ENCODE assay signal across 1 cellular context in genomic region chr17:4533522-4534502, GRCh38.
A peak's percentile ranks its signal among the peaks of the same experiment; 100 is the strongest.
TF ChIP-seq lines count a peak whose summit lies in the region.

No MANE protein-coding gene starts in this region.

TF ChIP-seq in HEK293, 187 proteins besides CTCF, POLR2A, EP300 and RAD21 (continued from another document):
- TF ChIP-seq, protein P1, sequence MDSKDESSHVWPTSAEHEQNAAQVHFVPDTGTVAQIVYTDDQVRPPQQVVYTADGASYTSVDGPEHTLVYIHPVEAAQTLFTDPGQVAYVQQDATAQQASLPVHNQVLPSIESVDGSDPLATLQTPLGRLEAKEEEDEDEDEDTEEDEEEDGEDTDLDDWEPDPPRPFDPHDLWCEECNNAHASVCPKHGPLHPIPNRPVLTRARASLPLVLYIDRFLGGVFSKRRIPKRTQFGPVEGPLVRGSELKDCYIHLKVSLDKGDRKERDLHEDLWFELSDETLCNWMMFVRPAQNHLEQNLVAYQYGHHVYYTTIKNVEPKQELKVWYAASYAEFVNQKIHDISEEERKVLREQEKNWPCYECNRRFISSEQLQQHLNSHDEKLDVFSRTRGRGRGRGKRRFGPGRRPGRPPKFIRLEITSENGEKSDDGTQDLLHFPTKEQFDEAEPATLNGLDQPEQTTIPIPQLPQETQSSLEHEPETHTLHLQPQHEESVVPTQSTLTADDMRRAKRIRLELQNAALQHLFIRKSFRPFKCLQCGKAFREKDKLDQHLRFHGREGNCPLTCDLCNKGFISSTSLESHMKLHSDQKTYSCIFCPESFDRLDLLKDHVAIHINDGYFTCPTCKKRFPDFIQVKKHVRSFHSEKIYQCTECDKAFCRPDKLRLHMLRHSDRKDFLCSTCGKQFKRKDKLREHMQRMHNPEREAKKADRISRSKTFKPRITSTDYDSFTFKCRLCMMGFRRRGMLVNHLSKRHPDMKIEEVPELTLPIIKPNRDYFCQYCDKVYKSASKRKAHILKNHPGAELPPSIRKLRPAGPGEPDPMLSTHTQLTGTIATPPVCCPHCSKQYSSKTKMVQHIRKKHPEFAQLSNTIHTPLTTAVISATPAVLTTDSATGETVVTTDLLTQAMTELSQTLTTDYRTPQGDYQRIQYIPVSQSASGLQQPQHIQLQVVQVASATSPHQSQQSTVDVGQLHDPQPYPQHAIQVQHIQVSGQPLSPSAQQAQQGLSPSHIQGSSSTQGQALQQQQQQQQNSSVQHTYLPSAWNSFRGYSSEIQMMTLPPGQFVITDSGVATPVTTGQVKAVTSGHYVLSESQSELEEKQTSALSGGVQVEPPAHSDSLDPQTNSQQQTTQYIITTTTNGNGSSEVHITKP (tag by site-specific recombination; IDR thresholded peaks at IDR 0.05), result peak; percentile 92
- TF ChIP-seq ZBTB17 (tag by site-specific recombination; IDR thresholded peaks at IDR 0.05), result peak; percentile 95
- TF ChIP-seq SP3 (tag by site-specific recombination; IDR thresholded peaks at IDR 0.05), result no peak
- TF ChIP-seq KLF1 (tag by site-specific recombination; IDR thresholded peaks at IDR 0.05), result 0 out of 2 replicates have a peak, but pooled peaks have one; percentile 13
- 0 out of 2 replicates have a peak, but pooled peaks have one; percentile 67 for TF ChIP-seq ZNF223 (tag by site-specific recombination; IDR thresholded peaks at IDR 0.05)
- TF ChIP-seq ZNF23 (tag by site-specific recombination; IDR thresholded peaks at IDR 0.05; ENCODE audit: borderline replicate concordance), result no peak
- no peak for TF ChIP-seq MEIS1 (CRISPR knock-in tag; IDR thresholded peaks at IDR 0.05; ENCODE audit: borderline replicate concordance)
- TF ChIP-seq, protein P2, sequence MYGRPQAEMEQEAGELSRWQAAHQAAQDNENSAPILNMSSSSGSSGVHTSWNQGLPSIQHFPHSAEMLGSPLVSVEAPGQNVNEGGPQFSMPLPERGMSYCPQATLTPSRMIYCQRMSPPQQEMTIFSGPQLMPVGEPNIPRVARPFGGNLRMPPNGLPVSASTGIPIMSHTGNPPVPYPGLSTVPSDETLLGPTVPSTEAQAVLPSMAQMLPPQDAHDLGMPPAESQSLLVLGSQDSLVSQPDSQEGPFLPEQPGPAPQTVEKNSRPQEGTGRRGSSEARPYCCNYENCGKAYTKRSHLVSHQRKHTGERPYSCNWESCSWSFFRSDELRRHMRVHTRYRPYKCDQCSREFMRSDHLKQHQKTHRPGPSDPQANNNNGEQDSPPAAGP (tag by site-specific recombination; IDR thresholded peaks at IDR 0.05), result 0 out of 2 replicates have a peak, but pooled peaks have one; percentile 11
- TF ChIP-seq ZNF555 (tag by site-specific recombination; conservative IDR thresholded peaks at IDR 0.05), result no peak
- no peak for TF ChIP-seq KLF7 (tag by site-specific recombination; IDR thresholded peaks at IDR 0.05; ENCODE audit: borderline replicate concordance)
- peak; percentile 70; the same call in 1 of the 2 replicates for TF ChIP-seq ZFP69B (tag by site-specific recombination; IDR thresholded peaks at IDR 0.05)
- no peak for TF ChIP-seq ZNF626 (tag by site-specific recombination; IDR thresholded peaks at IDR 0.05)
- no peak for TF ChIP-seq ZNF19 (tag by site-specific recombination; IDR thresholded peaks at IDR 0.05; ENCODE audit: low read depth)
- TF ChIP-seq ZBTB11 (tag by site-specific recombination; conservative IDR thresholded peaks at IDR 0.05; ENCODE audit: low read depth), result no peak
- no peak for TF ChIP-seq ZNF560 (tag by site-specific recombination; IDR thresholded peaks at IDR 0.05; ENCODE audit: borderline replicate concordance)
- no peak for TF ChIP-seq GLI4 (tag by site-specific recombination; IDR thresholded peaks at IDR 0.05)
- 0 out of 2 replicates have a peak, but pooled peaks have one; percentile 17 for TF ChIP-seq BCL11A (tag by site-specific recombination; IDR thresholded peaks at IDR 0.05; ENCODE audit: low read depth)
- TF ChIP-seq ZNF146 (tag by site-specific recombination; IDR thresholded peaks at IDR 0.05), result 0 out of 2 replicates have a peak, but pooled peaks have one; percentile 3
- no peak for TF ChIP-seq ZNF114 (tag by site-specific recombination; IDR thresholded peaks at IDR 0.05)
- no peak for TF ChIP-seq ZNF530 (tag by site-specific recombination; IDR thresholded peaks at IDR 0.05; ENCODE audit: low read depth)
- TF ChIP-seq OSR2 (tag by site-specific recombination; IDR thresholded peaks at IDR 0.05), result no peak
- TF ChIP-seq ZEB2 (tag by site-specific recombination; IDR thresholded peaks at IDR 0.05), result no peak
- TF ChIP-seq ZNF658 (tag by site-specific recombination; IDR thresholded peaks at IDR 0.05), result no peak
- TF ChIP-seq ZNF10 (tag by site-specific recombination; IDR thresholded peaks at IDR 0.05), result no peak
- TF ChIP-seq, protein P3, sequence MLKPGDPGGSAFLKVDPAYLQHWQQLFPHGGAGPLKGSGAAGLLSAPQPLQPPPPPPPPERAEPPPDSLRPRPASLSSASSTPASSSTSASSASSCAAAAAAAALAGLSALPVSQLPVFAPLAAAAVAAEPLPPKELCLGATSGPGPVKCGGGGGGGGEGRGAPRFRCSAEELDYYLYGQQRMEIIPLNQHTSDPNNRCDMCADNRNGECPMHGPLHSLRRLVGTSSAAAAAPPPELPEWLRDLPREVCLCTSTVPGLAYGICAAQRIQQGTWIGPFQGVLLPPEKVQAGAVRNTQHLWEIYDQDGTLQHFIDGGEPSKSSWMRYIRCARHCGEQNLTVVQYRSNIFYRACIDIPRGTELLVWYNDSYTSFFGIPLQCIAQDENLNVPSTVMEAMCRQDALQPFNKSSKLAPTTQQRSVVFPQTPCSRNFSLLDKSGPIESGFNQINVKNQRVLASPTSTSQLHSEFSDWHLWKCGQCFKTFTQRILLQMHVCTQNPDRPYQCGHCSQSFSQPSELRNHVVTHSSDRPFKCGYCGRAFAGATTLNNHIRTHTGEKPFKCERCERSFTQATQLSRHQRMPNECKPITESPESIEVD (tag by site-specific recombination; IDR thresholded peaks at IDR 0.05), result no peak
- TF ChIP-seq ZNF311 (tag by site-specific recombination; IDR thresholded peaks at IDR 0.05; ENCODE audit: borderline replicate concordance), result no peak
